ENCODE assay signal across 8 cellular contexts in the genomic region with DNA sequence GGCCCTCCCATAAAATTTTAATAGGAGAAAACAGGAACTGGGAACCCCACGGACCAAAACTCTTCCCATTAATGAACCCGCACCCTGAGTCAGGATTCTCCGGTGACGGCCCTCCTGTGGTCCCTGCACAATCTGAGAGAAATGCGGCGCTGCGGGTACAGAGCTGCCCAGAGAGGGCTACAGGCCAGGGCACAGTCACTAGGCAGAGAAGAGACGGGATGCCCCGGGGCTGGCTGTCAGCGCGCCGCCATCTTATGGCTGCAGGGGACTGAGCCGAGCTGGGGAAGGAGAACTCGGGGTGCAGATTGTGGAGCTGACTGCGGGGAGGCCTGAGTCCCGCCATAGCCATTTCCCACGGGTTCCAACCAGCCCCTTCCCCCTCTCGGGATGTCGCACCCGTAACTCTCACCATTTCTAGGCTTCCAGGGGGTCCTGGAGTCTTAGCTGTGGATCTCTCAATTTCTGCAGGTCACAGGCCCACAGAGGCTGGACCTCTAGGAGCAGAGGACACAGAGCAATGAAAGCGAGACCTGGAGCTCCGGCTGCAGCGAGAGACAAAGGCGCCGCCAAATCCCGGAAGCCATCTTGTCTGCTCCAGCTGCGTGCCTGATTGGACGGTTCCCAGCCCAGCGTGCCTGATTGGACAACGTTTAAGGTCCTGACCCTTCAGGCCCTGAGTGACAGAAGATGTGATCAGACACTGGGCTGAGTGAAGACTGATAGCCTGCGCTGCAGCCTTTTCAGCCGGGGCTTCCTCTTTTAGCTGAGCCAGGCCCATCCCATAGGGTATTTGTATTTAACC. TPM values are rescaled to one million over a fixed set of nuclear protein-coding genes. Genes with fewer than 3 reads are reported as not detected.
DNase-seq lines count a peak whose midpoint lies in the region; ATAC-seq and TF ChIP-seq lines count a peak whose summit lies in the region.

TSS of gene ZNF675 (minus strand) at position 591 of the 802 bp plus-strand sequence. CDS start at position 412, 179 bp downstream.

- ATAC-seq in foreskin keratinocyte, result peak; percentile 92

- DNase-seq in ELF-1 (ENCODE audit: low read depth, low spot score) (peak; percentile 97), H4 (ENCODE audit: low spot score) (peak; percentile 97), LNCaP clone FGC (ENCODE audit: low read depth) (peak; percentile 93), SIG-M5 (lab: John Stamatoyannopoulos, UW) (peak; percentile 64), activated gamma-delta T cell treated with Interleukin-2 at 50 U/mL for 16 hours (peak; percentile 85), foreskin keratinocyte (peak; percentile 78 to 88)

- 0 out of 2 replicates have a peak, but pooled peaks have one; percentile 20 for TF ChIP-seq CTCF in LNCaP clone FGC (IDR thresholded peaks at IDR 0.05; ENCODE audit: control insufficient read depth, extremely low read depth, insufficient read depth)
- TF ChIP-seq CTCF in foreskin keratinocyte (conservative IDR thresholded peaks at IDR 0.05), result peak; percentile 26

- H3K27ac ChIP-seq in foreskin keratinocyte (peak within 1 kb of the TSS; percentile 96), subcutaneous abdominal adipose tissue (ENCODE audit: low read depth, low read length) (peak within 1 kb of the TSS; percentile 62)

- peaks cover 19% of the 10 kb centered on the region for H3K36me3 ChIP-seq in neuron (ENCODE audit: insufficient read depth, low read length)
- no peaks in the 10 kb centered on the region for H3K36me3 ChIP-seq in subcutaneous abdominal adipose tissue (ENCODE audit: control insufficient read depth in 5 of 5, insufficient read depth in 5 of 5, low read length in 5 of 5)

- H2AFZ ChIP-seq in neuron (ENCODE audit: low read depth, low read length), result peak within 1 kb of the TSS; percentile 77

- H3K27me3 ChIP-seq in foreskin keratinocyte (no peaks in the 10 kb centered on the region), neuron (ENCODE audit: insufficient read depth, low read length) (no peaks in the 10 kb centered on the region), subcutaneous abdominal adipose tissue (ENCODE audit: control insufficient read depth in 5 of 5, insufficient read depth in 4 of 5, low read length in 5 of 5) (no peaks in the 10 kb centered on the region)

- H3K9me3 ChIP-seq in neuron (ENCODE audit: low read length) (peaks cover 16% of the 10 kb centered on the region), subcutaneous abdominal adipose tissue (ENCODE audit: control insufficient read depth in 5 of 5, low read length in 5 of 5) (no peaks in the 10 kb centered on the region)

- H3K4me1 ChIP-seq in foreskin keratinocyte (no peaks in the 10 kb centered on the region), neuron (ENCODE audit: insufficient read depth, low read length) (peaks cover 9% of the 10 kb centered on the region), subcutaneous abdominal adipose tissue (ENCODE audit: control insufficient read depth in 5 of 5, insufficient read depth in 5 of 5, low read length in 5 of 5) (peaks cover 0 to 10% (median 4%) of the 10 kb centered on the region in 5 donors)

- peak within 1 kb of the TSS; percentile 68 to 93 (median 75) for H3K9ac ChIP-seq in subcutaneous abdominal adipose tissue (ENCODE audit: low read length in 5 of 5)

- H3K4me3 ChIP-seq in LNCaP clone FGC (ENCODE audit: low read depth, low read length), result peak within 1 kb of the TSS; percentile 95
- peak within 1 kb of the TSS; percentile 93 for H3K4me3 ChIP-seq in neuron (ENCODE audit: low read length)
- H3K4me3 ChIP-seq in subcutaneous abdominal adipose tissue (ENCODE audit: low read depth in 1 of 5, low read length in 5 of 5), result peak within 1 kb of the TSS; percentile 86 to 96 (median 93)

RNA-seq across cellular contexts. Expression of gene ZNF675, which starts in this region (rescaled TPM):
- 15.7 and 21.2 TPM in 2 replicates for total RNA-seq in H4 (2014; rRNA removed; shearing (Covaris generic))
- 10.1 and 10.5 TPM in 2 replicates for total RNA-seq in foreskin keratinocyte
- 2.5 and 2.9 TPM in 2 replicates for polyA plus RNA-seq in foreskin keratinocyte

Comparison
In these comparisons a context has a peak if more than half of its experiments do, and no peak if none do; other contexts are left out.
1. Peak in every context shown above with its lines: DNase-seq, ATAC-seq, H3K4me3 ChIP-seq and H3K27ac ChIP-seq.